In the genomic region with DNA sequence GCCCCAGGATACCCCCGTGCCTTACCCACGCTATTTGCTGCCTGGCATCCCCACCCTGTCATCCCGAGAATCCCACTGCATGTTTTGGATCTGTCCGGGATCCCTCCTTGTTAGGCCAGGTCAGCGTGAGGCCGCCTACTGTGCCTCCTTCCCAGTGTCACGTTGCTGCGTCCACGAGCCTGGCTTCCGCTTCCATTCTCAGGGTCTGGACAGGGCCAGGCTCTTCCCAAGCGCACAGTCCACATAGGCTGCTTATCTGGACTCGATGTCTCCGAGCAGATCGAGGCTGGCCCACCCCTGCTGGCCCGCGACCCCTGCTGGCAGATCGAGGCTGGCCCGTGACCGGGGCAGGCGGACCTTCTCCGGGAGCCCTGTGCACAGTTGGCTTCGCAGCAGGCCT, we compare ENCODE assay signal across 14 cellular contexts.
"Had no signal": no experiment of that assay in that cellular context is flagged by ENCODE, and none has a peak within 500 bp of the region (broad histone marks: within the 10 kb centered on the region; RNA-seq: fewer than 3 reads in every experiment).

No MANE protein-coding gene starts in this region.

- ATAC-seq: activated T-helper 17 cell treated with anti-CD3 and anti-CD28 coated beads, Interleukin-2, amount 50 U/mL, for 72 hours had no signal

- H3K27ac ChIP-seq: esophagus muscularis mucosa, neutrophil, SK-N-MC, thoracic aorta had no signal

- H3K9me3 Mint-ChIP-seq: activated B cell treated with CpG ODN at 0.5 μM for 24 hours; activated CD4-positive, alpha-beta T cell treated with anti-CD3 and anti-CD28 coated beads, Interleukin-2, amount 10 ng/mL, durations not matched to agents 24 days and 14 days; activated naive CD4-positive, alpha-beta T cell treated with anti-CD3 and anti-CD28 coated beads for 36 hours; activated T-helper 17 cell treated with anti-CD3 and anti-CD28 coated beads, Interleukin-2, amount 50 U/mL, for 72 hours had no signal

- H3K27me3 ChIP-seq: esophagus muscularis mucosa, neutrophil, stomach, uterus had no signal

- FAIRE-seq: endometrium, keratinocyte had no signal

- H3K27ac Mint-ChIP-seq: activated B cell treated with CpG ODN at 0.5 μM for 24 hours; activated CD4-positive, alpha-beta T cell treated with anti-CD3 and anti-CD28 coated beads, Interleukin-2, amount 10 ng/mL, durations not matched to agents 24 days and 14 days; activated naive CD4-positive, alpha-beta T cell treated with anti-CD3 and anti-CD28 coated beads for 36 hours had no signal

- H3K4me3 ChIP-seq: esophagus muscularis mucosa, left ventricle myocardium inferior, SK-N-MC, stomach, thoracic aorta, uterus had no signal

- H3K9me3 ChIP-seq: esophagus muscularis mucosa, left ventricle myocardium inferior, neutrophil, stomach, thoracic aorta, uterus had no signal

- DNase-seq: activated B cell treated with CpG ODN at 0.5 μM for 24 hours; activated CD4-positive, alpha-beta T cell treated with anti-CD3 and anti-CD28 coated beads, Interleukin-2, amount 10 ng/mL, durations not matched to agents 24 days and 14 days; activated naive CD4-positive, alpha-beta T cell treated with anti-CD3 and anti-CD28 coated beads for 36 hours; left ventricle myocardium inferior; stimulated activated CD4-positive, alpha-beta T cell treated with anti-CD3 and anti-CD28 coated beads, Interleukin-4, amount 100 ng/mL, for 4 hours; stomach; uterus had no signal

- H3K4me3 Mint-ChIP-seq: activated B cell treated with CpG ODN at 0.5 μM for 24 hours; activated CD4-positive, alpha-beta T cell treated with anti-CD3 and anti-CD28 coated beads, Interleukin-2, amount 10 ng/mL, durations not matched to agents 24 days and 14 days; activated naive CD4-positive, alpha-beta T cell treated with anti-CD3 and anti-CD28 coated beads for 36 hours; activated T-helper 17 cell treated with anti-CD3 and anti-CD28 coated beads, Interleukin-2, amount 50 U/mL, for 72 hours had no signal

- H3K36me3 ChIP-seq: neutrophil, stomach, thoracic aorta, uterus had no signal

- H3K27me3 Mint-ChIP-seq: activated B cell treated with CpG ODN at 0.5 μM for 24 hours; activated CD4-positive, alpha-beta T cell treated with anti-CD3 and anti-CD28 coated beads, Interleukin-2, amount 10 ng/mL, durations not matched to agents 24 days and 14 days; activated T-helper 17 cell treated with anti-CD3 and anti-CD28 coated beads, Interleukin-2, amount 50 U/mL, for 72 hours had no signal
